In the genomic region with DNA sequence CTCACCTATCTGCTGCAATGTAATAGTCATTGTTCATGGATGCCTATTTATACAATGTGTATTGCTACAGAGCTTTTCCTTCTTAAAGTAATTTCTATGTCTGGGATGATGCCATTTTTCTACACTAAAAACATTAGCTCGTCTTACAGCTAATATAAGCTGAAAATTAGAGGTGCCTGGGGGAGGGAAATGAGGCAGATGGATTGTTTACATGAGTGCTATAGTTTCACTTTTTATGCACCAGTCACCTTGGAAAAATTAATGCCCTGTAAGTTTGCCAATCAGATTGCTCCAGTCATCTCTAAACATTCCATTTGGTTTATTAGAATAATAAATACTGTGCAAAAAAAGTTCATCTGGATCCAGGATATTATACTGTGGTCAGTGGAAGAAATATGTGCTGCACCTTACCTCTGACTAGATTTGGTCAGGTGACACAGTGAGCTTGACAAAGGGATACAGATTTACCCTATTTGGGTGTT, we compare ENCODE assay signal across 13 cellular contexts.
A peak's percentile ranks its signal among the peaks of the same experiment; 100 is the strongest.
DNase-seq lines count a peak whose midpoint lies in the region; ATAC-seq and TF ChIP-seq lines count a peak whose summit lies in the region.
"Had no signal": no experiment of that assay in that cellular context is flagged by ENCODE, and none has a peak within 500 bp of the region (broad histone marks: within the 10 kb centered on the region; RNA-seq: fewer than 3 reads in every experiment).

No MANE protein-coding gene starts in this region.

- H3K9me3 Mint-ChIP-seq in progenitor cell of endocrine pancreas (ENCODE audit: low read depth): no peaks in the 10 kb centered on the region
- H3K9me3 Mint-ChIP-seq: naive thymus-derived CD8-positive, alpha-beta T cell had no signal

- H3K4me2 ChIP-seq in OCI-LY3 (ENCODE audit: low read length): peak overlapping the region; percentile 15

- H3K27me3 Mint-ChIP-seq in progenitor cell of endocrine pancreas: no peaks in the 10 kb centered on the region
- H3K27me3 Mint-ChIP-seq: naive thymus-derived CD8-positive, alpha-beta T cell had no signal

- H3K4me3 Mint-ChIP-seq in progenitor cell of endocrine pancreas (ENCODE audit: low read depth): no peak overlapping the region

- H3K36me3 ChIP-seq in OCI-LY3 (replicated peaks; ENCODE audit: low read depth, low read length): no peaks in the 10 kb centered on the region

- H3K79me2 ChIP-seq in OCI-LY3 (ENCODE audit: low read length): no peaks in the 10 kb centered on the region

- H3K27ac ChIP-seq in OCI-LY3 (ENCODE audit: low read length): no peak overlapping the region

- TF ChIP-seq CTCF in OCI-LY3 (IDR thresholded peaks at IDR 0.05; ENCODE audit: low read depth, low read length): no peak
- TF ChIP-seq CTCF in progenitor cell of endocrine pancreas (IDR thresholded peaks at IDR 0.05; ENCODE audit: unreplicated experiment): no peak

- H3K27ac Mint-ChIP-seq in progenitor cell of endocrine pancreas: peak overlapping the region; percentile 53

- DNase-seq in Daoy (ENCODE audit: low read depth): peak; percentile 76
- DNase-seq in progenitor cell of endocrine pancreas (ENCODE audit: low spot score, unreplicated experiment): no peak
- no peak for DNase-seq in left lobe of liver (ENCODE audit: low spot score)
- no peak for DNase-seq in effector CD4-positive, alpha-beta T cell
- DNase-seq in DMS53 treated with DMSO at 0.1 percent for 48 hours (lab: John Stamatoyannopoulos, UW; ENCODE audit: unreplicated experiment): no peak
- DNase-seq: activated CD4-positive, alpha-beta T cell treated with anti-CD3 and anti-CD28 coated beads, Interleukin-2, amount 50 U/mL, for 1 hour; activated naive CD4-positive, alpha-beta T cell treated with anti-CD3 and anti-CD28 coated beads, Interleukin-2, amount 50 U/mL, for 16 hours; DMS53; naive thymus-derived CD8-positive, alpha-beta T cell; NCI-H510A treated with DMSO at 0.1 percent for 48 hours had no signal

- H3K4me1 Mint-ChIP-seq in progenitor cell of endocrine pancreas (ENCODE audit: low read depth): peaks cover 60% of the 10 kb centered on the region

- no peaks in the 10 kb centered on the region for H3K27me3 ChIP-seq in OCI-LY3 (ENCODE audit: low read depth, low read length)

- H4K20me1 ChIP-seq in OCI-LY3 (ENCODE audit: insufficient read depth, low read length): no peaks in the 10 kb centered on the region

- H2AFZ ChIP-seq in OCI-LY3 (ENCODE audit: low read depth, low read length): no peak overlapping the region

- ATAC-seq in esophagus mucosa: peak; percentile 72
- ATAC-seq in left lobe of liver: no peak
- ATAC-seq in GM18868 (IDR thresholded peaks at IDR 0.05; ENCODE audit: unreplicated experiment): no peak
- ATAC-seq: naive thymus-derived CD8-positive, alpha-beta T cell had no signal

- H3K9ac ChIP-seq in OCI-LY3 (ENCODE audit: low read length): no peak overlapping the region

- peaks cover 69% of the 10 kb centered on the region for H3K4me1 ChIP-seq in OCI-LY3 (ENCODE audit: low read length)

- no peak overlapping the region for H3K4me3 ChIP-seq in OCI-LY3 (ENCODE audit: low read length)

- H3K9me3 ChIP-seq in OCI-LY3 (ENCODE audit: insufficient read depth, low read length): no peaks in the 10 kb centered on the region

- no peaks in the 10 kb centered on the region for H3K36me3 Mint-ChIP-seq in progenitor cell of endocrine pancreas (ENCODE audit: insufficient read depth)
- H3K36me3 Mint-ChIP-seq: naive thymus-derived CD8-positive, alpha-beta T cell had no signal
